8 cellular contexts compared by ENCODE assay signal in genomic region chr3:179322481-179323196, GRCh38. TPM values are rescaled to one million over a fixed set of nuclear protein-coding genes. Genes with fewer than 3 reads are reported as not detected.
DNase-seq lines count a peak whose midpoint lies in the region; ATAC-seq and TF ChIP-seq lines count a peak whose summit lies in the region.

Gene ZNF639 (plus strand): TSS chr3:179323031. CDS start chr3:179328294, 5,263 bp downstream.

- peaks cover 33% of the 10 kb centered on the region for H3K4me1 Mint-ChIP-seq in chondrocyte (ENCODE audit: low read depth)

- DNase-seq in AML-193 (lab: John Stamatoyannopoulos, UW) (peak; percentile 77 to 81), NCI-H345 treated with DMSO at 0.1 percent for 48 hours (lab: John Stamatoyannopoulos, UW; ENCODE audit: unreplicated experiment) (peak; percentile 91), chondrocyte (ENCODE audit: low spot score) (peak; percentile 92)
- peak; percentile 72 for DNase-seq in activated CD4-positive, alpha-beta T cell treated with anti-CD3 and anti-CD28 coated beads for 1 hour
- DNase-seq in stimulated activated CD4-positive, alpha-beta T cell treated with anti-CD3 and anti-CD28 coated beads, Interleukin-1b, Interleukin-23, amount 100 ng/mL, for 4 hours (ENCODE audit: low read depth in 2 of 2) = peak; percentile 76 to 86

- peak within 1 kb of the TSS; percentile 93 for H3K27ac ChIP-seq in layer of hippocampus (ENCODE audit: low read depth, low read length)

- peak within 1 kb of the TSS; percentile 83 for H3K4me3 Mint-ChIP-seq in chondrocyte (ENCODE audit: unreplicated experiment)

- no peaks in the 10 kb centered on the region for H3K9me3 Mint-ChIP-seq in chondrocyte (ENCODE audit: low read depth)

- TF ChIP-seq CTCF in chondrocyte (IDR thresholded peaks at IDR 0.05) = peak; percentile 90

- H3K36me3 Mint-ChIP-seq in chondrocyte (ENCODE audit: low read depth) = no peaks in the 10 kb centered on the region

- no peaks in the 10 kb centered on the region for H3K27me3 Mint-ChIP-seq in chondrocyte (ENCODE audit: low read depth)

- H3K27ac Mint-ChIP-seq in chondrocyte (ENCODE audit: unreplicated experiment) = peak within 1 kb of the TSS; percentile 96

- H3K27me3 ChIP-seq in layer of hippocampus (ENCODE audit: control insufficient read depth, insufficient read depth, low read length) = no peaks in the 10 kb centered on the region

- peak; percentile 70 for ATAC-seq in GM19023 (IDR thresholded peaks at IDR 0.05; ENCODE audit: unreplicated experiment)
- ATAC-seq in HG03196 (IDR thresholded peaks at IDR 0.05; ENCODE audit: unreplicated experiment) = peak; percentile 78

RNA-seq across cellular contexts. Expression of gene ZNF639, which starts in this region (rescaled TPM):
- 30.9 to 35.4 TPM (median 35.3 TPM) in 3 replicates for total RNA-seq in chondrocyte

Comparison
In these comparisons a context has a peak if more than half of its experiments do, and no peak if none do; other contexts are left out.
1. Peak in every context shown above with its lines: DNase-seq, ATAC-seq and H3K27ac ChIP-seq.